ENCODE assay signal across 12 cellular contexts in genomic region chr6:118317581-118318563, GRCh38.
DNase-seq lines count a peak whose midpoint lies in the region; ATAC-seq, FAIRE-seq and TF ChIP-seq lines count a peak whose summit lies in the region.
"Had no signal": no experiment of that assay in that cellular context is flagged by ENCODE, and none has a peak within 500 bp of the region (broad histone marks: within the 10 kb centered on the region; RNA-seq: fewer than 3 reads in every experiment).

No MANE protein-coding gene starts in this region.

- CTCF ChIA-PET in HepG2 (lab: Yijun Ruan, JAX; ENCODE audit: low intra/inter-chr PET ratio, low total read pairs) = no interaction called here

- no peaks in the 10 kb centered on the region for H3K27me3 ChIP-seq in liver (ENCODE audit: control insufficient read depth in 4 of 4, insufficient read depth in 4 of 4, low read length in 3 of 4)
- no peaks in the 10 kb centered on the region for H3K27me3 ChIP-seq in HepG2 (ENCODE audit: control insufficient read depth in 1 of 2, insufficient read depth in 2 of 2, low read length in 2 of 2)
- H3K27me3 ChIP-seq in parathyroid adenoma (ENCODE audit: control insufficient read depth, insufficient read depth, low read length) = no peaks in the 10 kb centered on the region
- H3K27me3 ChIP-seq: spleen had no signal

- no peaks in the 10 kb centered on the region for H4K20me1 ChIP-seq in HepG2 (ENCODE audit: insufficient read depth, low read length)

- H3K4me2 ChIP-seq in HepG2 (ENCODE audit: low read depth, low read length) = no peak overlapping the region
- H3K4me2 ChIP-seq in parathyroid adenoma (ENCODE audit: low read length) = no peak overlapping the region

- WGBS in liver = 55% methylated on average over 4 of the region's 4 CpGs
- WGBS in HepG2 (ENCODE audit: low lambda C conversion rate) = 11% methylated on average over 4 of the region's 4 CpGs

- no peak overlapping the region for H3K4me3 ChIP-seq in liver (ENCODE audit: low read depth in 1 of 3, low read length in 3 of 3)
- H3K4me3 ChIP-seq in HepG2 (replicated peaks in 1 of 3; ENCODE audit: insufficient read depth in 1 of 3, low read depth in 2 of 3, low read length in 3 of 3) = no peak overlapping the region
- no peak overlapping the region for H3K4me3 ChIP-seq in parathyroid adenoma (ENCODE audit: low read depth, low read length)
- H3K4me3 ChIP-seq: spleen had no signal

- in situ Hi-C loops in HepG2 (cut with HindIII; ENCODE audit: extremely low pct_ligation_motif_present, low pct_unique_long_range_greater_than_20kb) = no loop called here

- BruUV-seq in HepG2 (replicated peaks; lab: Mats Ljungman, UMichigan) = no TSS peak

- no peak for FAIRE-seq in HepG2 (lab: Jason Lieb, UNC)
- FAIRE-seq: A204.1 had no signal

- H3K4me1 ChIP-seq in liver (ENCODE audit: control insufficient read depth in 4 of 4, insufficient read depth in 4 of 4, low read length in 3 of 4) (peaks cover 0 to 11% (median 8%) of the 10 kb centered on the region in 4 donors), HepG2 (ENCODE audit: insufficient read depth, low read length) (no peaks in the 10 kb centered on the region), parathyroid adenoma (no peaks in the 10 kb centered on the region)
- H3K4me1 ChIP-seq: spleen had no signal

- POLR2A ChIA-PET in HepG2 (lab: Yijun Ruan, JAX) = no interaction called here

- intact Hi-C loops in HepG2 (cut with micrococcal nuclease; ENCODE audit: unreplicated experiment) = no loop called here
- intact Hi-C loops in head of caudate nucleus (cut with DNase I) = no loop called here

- no peak for TF ChIP-seq CTCF in liver (IDR thresholded peaks at IDR 0.05; ENCODE audit: low read depth, low read length, missing input control)
- TF ChIP-seq CTCF in HepG2 (CRISPR knock-in tag; IDR thresholded peaks at IDR 0.05) = no peak
- TF ChIP-seq CTCF in parathyroid adenoma (IDR thresholded peaks at IDR 0.05) = no peak

- H3K9me3 ChIP-seq in liver (ENCODE audit: control insufficient read depth in 4 of 4, low read length in 3 of 4) (no peaks in the 10 kb centered on the region), HepG2 (ENCODE audit: low read length) (no peaks in the 10 kb centered on the region), parathyroid adenoma (ENCODE audit: control insufficient read depth, low read length) (no peaks in the 10 kb centered on the region)
- H3K9me3 ChIP-seq: spleen had no signal

- TF ChIP-seq RAD21 in liver (IDR thresholded peaks at IDR 0.05) (no peak), HepG2 (CRISPR knock-in tag; IDR thresholded peaks at IDR 0.05) (no peak)

- H3K27ac ChIP-seq in liver (ENCODE audit: low read depth in 1 of 2, low read length in 2 of 2) (peak overlapping the region; percentile 38 to 78), HepG2 (ENCODE audit: extremely low read length, insufficient read depth, low read length) (no peak overlapping the region), parathyroid adenoma (peak overlapping the region; percentile 51)
- H3K27ac ChIP-seq: spleen had no signal

- no peaks in the 10 kb centered on the region for H3K36me3 ChIP-seq in liver (ENCODE audit: control insufficient read depth in 4 of 4, insufficient read depth in 3 of 4, low read depth in 1 of 4, low read length in 3 of 4)
- H3K36me3 ChIP-seq in HepG2 (replicated peaks in 1 of 2; ENCODE audit: control insufficient read depth in 1 of 2, insufficient read depth in 2 of 2, low read length in 2 of 2) = no peaks in the 10 kb centered on the region
- H3K36me3 ChIP-seq in parathyroid adenoma (ENCODE audit: control insufficient read depth, insufficient read depth, low read length) = no peaks in the 10 kb centered on the region
- H3K36me3 ChIP-seq: spleen had no signal

- ATAC-seq in HepG2 = no peak
- ATAC-seq in GM19023 (IDR thresholded peaks at IDR 0.05; ENCODE audit: unreplicated experiment) = no peak

- H3K9ac ChIP-seq in liver (ENCODE audit: low read depth in 1 of 2, low read length in 2 of 2) (no peak overlapping the region), HepG2 (ENCODE audit: insufficient read depth, low read depth, low read length) (no peak overlapping the region), parathyroid adenoma (no peak overlapping the region)

- DNase-seq in HepG2 (ENCODE audit: low spot score) = no peak
- DNase-seq in fibroblast of the conjunctiva (ENCODE audit: low read depth) = peak; percentile 20
- DNase-seq in activated effector memory CD4-positive, alpha-beta T cell treated with Interleukin-2 at 50 U/mL for 16 hours = no peak
- no peak for DNase-seq in NCI-H446 (lab: John Stamatoyannopoulos, UW)
- DNase-seq in head of caudate nucleus = no peak
- DNase-seq: activated CD4-positive, alpha-beta memory T cell treated with anti-CD3 and anti-CD28 coated beads for 36 hours; activated naive CD4-positive, alpha-beta T cell treated with anti-CD3 and anti-CD28 coated beads, Interleukin-2, amount 50 U/mL, for 16 hours; spleen had no signal

- H2AFZ ChIP-seq in HepG2 (ENCODE audit: low read length) = no peak overlapping the region
- no peak overlapping the region for H2AFZ ChIP-seq in parathyroid adenoma

- TF ChIP-seq EP300 in HepG2 (IDR thresholded peaks at IDR 0.05; ENCODE audit: low read depth in 2 of 2, low read length in 2 of 2) (no peak), HepG2 (CRISPR knock-in tag; IDR thresholded peaks at IDR 0.05; ENCODE audit: borderline replicate concordance) (no peak)

- TF ChIP-seq POLR2A in HepG2 (IDR thresholded peaks at IDR 0.05; ENCODE audit: insufficient read depth in 1 of 2, low read depth in 2 of 2, low read length in 2 of 2) = no peak

- H3K79me2 ChIP-seq in HepG2 (ENCODE audit: insufficient read depth, low read length) (no peaks in the 10 kb centered on the region), parathyroid adenoma (no peaks in the 10 kb centered on the region)

TF ChIP-seq in liver, 16 proteins besides CTCF, POLR2A, EP300 and RAD21:
- TF ChIP-seq HNF4G (IDR thresholded peaks at IDR 0.05) (no peak), ZBTB33 (IDR thresholded peaks at IDR 0.05) (no peak), HNF4A (conservative IDR thresholded peaks at IDR 0.05) (peak in 1 of 2 donors; percentile 15), NR2F2 (IDR thresholded peaks at IDR 0.05) (no peak), MAX (IDR thresholded peaks at IDR 0.05) (no peak), FOXA2 (IDR thresholded peaks at IDR 0.05) (no peak), EGR1 (IDR thresholded peaks at IDR 0.05; ENCODE audit: low read depth in 2 of 2) (no peak), TAF1 (conservative IDR thresholded peaks at IDR 0.05) (no peak)

TF ChIP-seq in HepG2, 621 proteins besides CTCF, POLR2A, EP300 and RAD21 (continues in another document):
- TF ChIP-seq E2F5 (CRISPR knock-in tag; conservative IDR thresholded peaks at IDR 0.05) (no peak), POGK (CRISPR knock-in tag; conservative IDR thresholded peaks at IDR 0.05) (no peak), ZNF280B (CRISPR knock-in tag; IDR thresholded peaks at IDR 0.05; ENCODE audit: borderline replicate concordance) (no peak), FOXP1 (IDR thresholded peaks at IDR 0.05) (no peak), FOXP1 (CRISPR knock-in tag; IDR thresholded peaks at IDR 0.05) (no peak), ZNF282 (IDR thresholded peaks at IDR 0.05; ENCODE audit: partially characterized antibody) (no peak), SOX6 (IDR thresholded peaks at IDR 0.05) (no peak), SOX6 (CRISPR knock-in tag; IDR thresholded peaks at IDR 0.05) (no peak), KDM2A (CRISPR knock-in tag; IDR thresholded peaks at IDR 0.05; ENCODE audit: borderline replicate concordance, low read depth) (no peak), RFX3 (CRISPR knock-in tag; IDR thresholded peaks at IDR 0.05) (no peak), ZNF274 (CRISPR knock-in tag; IDR thresholded peaks at IDR 0.05) (no peak)
